Comparison of ENCODE assay signal across 18 cellular contexts in genomic region chr10:71435571-71436267, GRCh38. TPM values are rescaled to one million over a fixed set of nuclear protein-coding genes. Genes with fewer than 3 reads are reported as not detected.
DNase-seq lines count a peak whose midpoint lies in the region; ATAC-seq and TF ChIP-seq lines count a peak whose summit lies in the region.
"Had no signal": no experiment of that assay in that cellular context is flagged by ENCODE, and none has a peak within 500 bp of the region (broad histone marks: within the 10 kb centered on the region; RNA-seq: fewer than 3 reads in every experiment).

No MANE protein-coding gene starts in this region.

- H4K20me1 ChIP-seq in osteoblast (ENCODE audit: insufficient read depth, low read length) (no peaks in the 10 kb centered on the region), OCI-LY7 (ENCODE audit: insufficient read depth, low read length) (no peaks in the 10 kb centered on the region)

- DNase-seq in AG08395 (ENCODE audit: low spot score) (peak; percentile 24), MV-4-11 (lab: John Stamatoyannopoulos, UW) (peak; percentile 3), osteoblast (ENCODE audit: insufficient read length, low spot score, missing footprints) (peak; percentile 91), OCI-LY7 (ENCODE audit: low spot score) (no peak), cerebellum (ENCODE audit: low spot score) (no peak)
- DNase-seq in activated CD4-positive, alpha-beta T cell treated with anti-CD3 and anti-CD28 coated beads, Interleukin-2, amount 50 U/mL, for 4 hours, result no peak
- DNase-seq: activated T-cell treated with anti-CD3 and anti-CD28 coated beads, Interleukin-2, amount 50 U/mL, for 1 hour; AML-193; DMS53; GOT3; mesenchymal stem cell; NCI-H1436; NCI-H345; stomach had no signal

- H3K27me3 ChIP-seq in osteoblast (ENCODE audit: insufficient read depth, low read length), result peaks cover 9% of the 10 kb centered on the region
- H3K27me3 ChIP-seq: neutrophil, stomach had no signal

- no peaks in the 10 kb centered on the region for H3K9me2 ChIP-seq in OCI-LY7 (ENCODE audit: insufficient read depth, low read length)

- CTCF ChIA-PET in OCI-LY7 (lab: Charles Lee; ENCODE audit: unreplicated experiment), result no interaction called here

- no TSS peak for BruUV-seq in OCI-LY7 (replicated peaks; lab: Mats Ljungman, UMichigan)

- H3K4me2 ChIP-seq in osteoblast (ENCODE audit: insufficient read depth, low read length) (no peak overlapping the region), OCI-LY7 (ENCODE audit: low read length) (no peak overlapping the region)
- H3K4me2 ChIP-seq: smooth muscle cell had no signal

- POLR2A ChIA-PET in OCI-LY7 (lab: Charles Lee), result interaction anchor here (0.6 kb wide), 1 partner anchor 94 kb away, joined by 5 read pairs; no protein-coding TSS in a partner anchor

- H2AFZ ChIP-seq in osteoblast (ENCODE audit: low read length) (no peak overlapping the region), OCI-LY7 (ENCODE audit: low read length) (no peak overlapping the region)

- no peak overlapping the region for H3K4me3 ChIP-seq in osteoblast (ENCODE audit: insufficient read depth, low read length)
- no peak overlapping the region for H3K4me3 ChIP-seq in OCI-LY7 (ENCODE audit: low read depth, low read length, poor library complexity, severe bottlenecking)
- H3K4me3 ChIP-seq: smooth muscle cell, stomach had no signal

- H3K36me3 ChIP-seq in osteoblast (ENCODE audit: insufficient read depth, low read length) (no peaks in the 10 kb centered on the region), OCI-LY7 (ENCODE audit: insufficient read depth, low read length) (no peaks in the 10 kb centered on the region)
- H3K36me3 ChIP-seq: neutrophil, stomach had no signal

- H3K9me3 ChIP-seq in osteoblast (ENCODE audit: low read depth, low read length) (no peaks in the 10 kb centered on the region), OCI-LY7 (ENCODE audit: low read length) (no peaks in the 10 kb centered on the region)
- H3K9me3 ChIP-seq: neutrophil, stomach had no signal

- H3K79me2 ChIP-seq in osteoblast (ENCODE audit: insufficient read depth, low read length) (no peaks in the 10 kb centered on the region), OCI-LY7 (ENCODE audit: insufficient read depth, low read depth, low read length) (no peaks in the 10 kb centered on the region)

- H3K4me1 ChIP-seq in osteoblast (ENCODE audit: insufficient read depth, low read length) (no peaks in the 10 kb centered on the region), OCI-LY7 (ENCODE audit: insufficient read depth, low read length, poor library complexity, severe bottlenecking) (no peaks in the 10 kb centered on the region)

- H3K27ac ChIP-seq in osteoblast (ENCODE audit: low read depth, low read length), result no peak overlapping the region
- H3K27ac ChIP-seq in OCI-LY7 (ENCODE audit: low read depth, low read length, poor library complexity, severe bottlenecking), result no peak overlapping the region
- H3K27ac ChIP-seq: neutrophil, stomach had no signal

- ATAC-seq in esophagus mucosa (peak; percentile 19), HG03159 (IDR thresholded peaks at IDR 0.05; ENCODE audit: unreplicated experiment) (no peak)

- intact Hi-C loops in OCI-LY7 (cut with micrococcal nuclease; ENCODE audit: unreplicated experiment), result no loop called here

- no peak for TF ChIP-seq CTCF in osteoblast (IDR thresholded peaks at IDR 0.05; ENCODE audit: extremely low read depth, low read depth, low read length)
- no peak for TF ChIP-seq CTCF in OCI-LY7 (conservative IDR thresholded peaks at IDR 0.05; ENCODE audit: low read length)

RNA-seq across cellular contexts. Expression of gene CDH23, which starts 39.0 kb away (rescaled TPM):
- total RNA-seq in esophagus mucosa (1.3 TPM), osteoblast (under 0.01 and 0.36 TPM in 2 replicates), OCI-LY7 (2022) (8.1 and 9.9 TPM in 2 replicates), cerebellum (4.5 TPM)
- total RNA-seq in OCI-LY7 (2014; rRNA removed; shearing (Covaris generic)), result 0.33 and 0.92 TPM in 2 replicates

Comparison
In these comparisons a context has a peak if more than half of its experiments do, and no peak if none do; other contexts are left out.
1. DNase-seq: peak in AG08395 (single experiment), MV-4-11 (single experiment) and osteoblast (single experiment); none in activated CD4-positive, alpha-beta T cell treated with anti-CD3 and anti-CD28 coated beads, Interleukin-2, amount 50 U/mL, for 4 hours (0 of 2), OCI-LY7 (single experiment) and cerebellum (single experiment).